ENCODE assay signal across 23 cellular contexts in the genomic region with DNA sequence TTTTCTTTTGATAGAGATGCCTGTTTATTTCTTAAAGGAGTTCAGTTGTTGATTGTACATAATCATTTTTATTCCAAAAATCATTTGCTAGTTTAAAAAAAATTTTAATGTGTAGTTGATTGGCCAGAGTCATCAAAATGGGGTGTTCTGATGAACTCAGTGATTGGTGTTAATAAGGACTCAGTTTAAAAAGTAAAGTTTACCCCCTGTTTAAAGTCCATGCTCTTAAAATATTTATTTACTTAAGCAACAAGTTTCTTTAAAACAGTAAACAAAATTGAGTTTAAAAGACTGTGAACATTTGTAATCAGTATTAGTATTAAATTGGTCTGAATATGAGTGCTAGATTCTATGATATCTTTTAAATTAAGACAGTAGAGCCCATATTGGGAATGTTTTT.
"Had no signal": no experiment of that assay in that cellular context is flagged by ENCODE, and none has a peak within 500 bp of the region (broad histone marks: within the 10 kb centered on the region; RNA-seq: fewer than 3 reads in every experiment).

No MANE protein-coding gene starts in this region.

- H3K9me3 ChIP-seq: body of pancreas, SJSA1 had no signal

- H3K4me3 ChIP-seq: ascending aorta, body of pancreas, MG63, SJSA1 had no signal

- FAIRE-seq: bronchial epithelial cell, RCC 7860 had no signal

- H3K4me1 ChIP-seq: SJSA1 had no signal

- H3K27me3 ChIP-seq: ascending aorta, body of pancreas, MG63, SJSA1 had no signal

- H3K36me3 ChIP-seq: SJSA1 had no signal

- H3K27ac ChIP-seq: ascending aorta, body of pancreas, SJSA1 had no signal

- DNase-seq: activated CD4-positive, alpha-beta T cell treated with anti-CD3 and anti-CD28 coated beads for 48 hours; activated CD4-positive, alpha-beta T cell treated with anti-CD3 and anti-CD28 coated beads, Interleukin-2, amount 50 U/mL, for 4 hours; activated CD4-positive, CD25-positive, alpha-beta regulatory T cell treated with anti-CD3 and anti-CD28 coated beads, Interleukin-2, amount 50 U/mL, for 72 hours; activated CD8-positive, alpha-beta memory T cell treated with anti-CD3 and anti-CD28 coated beads, Interleukin-2, amount 50 U/mL, for 48 hours; activated CD8-positive, alpha-beta T cell treated with anti-CD3 and anti-CD28 coated beads, Interleukin-2, amount 10 ng/mL, durations not matched to agents 7 days and 5 days; activated naive CD4-positive, alpha-beta T cell; activated T-cell treated with anti-CD3 and anti-CD28 coated beads, Interleukin-2, amount 50 U/mL, for 1 hour; body of pancreas; MG63; NCI-H1105; NCI-H1436; NCI-H1694 treated with DMSO at 0.1 percent for 48 hours; NCI-H2029 treated with DMSO at 0.1 percent for 48 hours; NCI-H345; NCI-H510A; NCI-H526 treated with DMSO at 0.1 percent for 48 hours; NCI-H82; SHP77 had no signal

- ATAC-seq: activated CD8-positive, alpha-beta T cell treated with anti-CD3 and anti-CD28 coated beads, Interleukin-2, amount 10 ng/mL, durations not matched to agents 7 days and 5 days; body of pancreas; WTC11 had no signal
